9 cellular contexts compared by ENCODE assay signal in genomic region chr10:63699785-63700184, GRCh38.
DNase-seq lines count a peak whose midpoint lies in the region; ATAC-seq and TF ChIP-seq lines count a peak whose summit lies in the region.
"Had no signal": no experiment of that assay in that cellular context is flagged by ENCODE, and none has a peak within 500 bp of the region (broad histone marks: within the 10 kb centered on the region; RNA-seq: fewer than 3 reads in every experiment).

No MANE protein-coding gene starts in this region.

- peaks cover 6% of the 10 kb centered on the region for H3K4me1 ChIP-seq in IMR-90 (ENCODE audit: control insufficient read depth, insufficient read depth, low read length)
- H3K4me1 ChIP-seq in right atrium auricular region, result peaks cover 0 to 31% of the 10 kb centered on the region in 2 donors
- peaks cover 20 to 69% (median 48%) of the 10 kb centered on the region in 6 donors for H3K4me1 ChIP-seq in spleen

- peaks cover 7% of the 10 kb centered on the region for H3K9me1 ChIP-seq in IMR-90 (ENCODE audit: insufficient read depth, low read length)

- H3K36me3 ChIP-seq in IMR-90 (ENCODE audit: control insufficient read depth, insufficient read depth, low read length) (no peaks in the 10 kb centered on the region), right atrium auricular region (no peaks in the 10 kb centered on the region), spleen (no peaks in the 10 kb centered on the region)

- peak overlapping the region; percentile 29; the same call in 1 of the 2 replicates for H3K4ac ChIP-seq in IMR-90 (ENCODE audit: low read depth, low read length)

- H3K9me3 ChIP-seq in IMR-90 (ENCODE audit: control insufficient read depth, insufficient read depth, low read length), result no peaks in the 10 kb centered on the region
- H3K9me3 ChIP-seq in right atrium auricular region, result no peaks in the 10 kb centered on the region
- no peaks in the 10 kb centered on the region for H3K9me3 ChIP-seq in spleen

- H3K9me3 Mint-ChIP-seq in activated naive CD4-positive, alpha-beta T cell treated with anti-CD3 and anti-CD28 coated beads, Interleukin-2, amount 10 ng/mL, durations not matched to agents 7 days and 5 days, result no peaks in the 10 kb centered on the region
- H3K9me3 Mint-ChIP-seq: memory B cell had no signal

- H2AFZ ChIP-seq in IMR-90 (replicated peaks; ENCODE audit: low read length, poor library complexity), result no peak overlapping the region

- H4K91ac ChIP-seq in IMR-90 (ENCODE audit: insufficient read depth, low read depth, low read length), result no peak overlapping the region

- H3K18ac ChIP-seq in IMR-90 (ENCODE audit: low read depth, low read length), result no peak overlapping the region

- CTCF ChIA-PET in IMR-90 (lab: Yijun Ruan, JAX), result interaction anchor here (1.5 kb wide), 1 partner anchor 533 kb away, joined by 5 read pairs; no protein-coding TSS in a partner anchor
- CTCF ChIA-PET in activated naive CD4-positive, alpha-beta T cell treated with anti-CD3 and anti-CD28 coated beads, Interleukin-2, amount 10 ng/mL, durations not matched to agents 7 days and 5 days (lab: Charles Lee), result interaction anchor here (1.6 kb wide), 1 partner anchor 20 kb away, joined by 3 read pairs; no protein-coding TSS in a partner anchor

- H2BK120ac ChIP-seq in IMR-90 (ENCODE audit: low read depth, low read length), result 0 out of 2 replicates have a peak overlapping the region, but pooled peaks have one; percentile 38

- H2AK9ac ChIP-seq in IMR-90 (replicated peaks; ENCODE audit: low read depth, low read length, poor library complexity), result no peak overlapping the region

- BruUV-seq in IMR-90 (replicated peaks; lab: Mats Ljungman, UMichigan), result no TSS peak

- intact Hi-C loops in IMR-90 (cut with micrococcal nuclease) (loop anchor here (2.0 kb wide), 1 partner anchor 69 kb away; no protein-coding TSS in a partner anchor), spleen (cut with DNase I; ENCODE audit: low total_unique reads) (no loop called here)

- H3K56ac ChIP-seq in IMR-90 (ENCODE audit: extremely low read depth, insufficient read depth, low read length), result no peak overlapping the region; the same call in 1 of the 2 replicates

- no peak overlapping the region for H3K9ac ChIP-seq in IMR-90 (ENCODE audit: low read depth, low read length)

- dilution Hi-C loops in IMR-90 (cut with HindIII; ENCODE audit: low sequenced_read_pairs, unreplicated experiment), result loop anchor here (25.0 kb wide), 1 partner anchor 537 kb away; no protein-coding TSS in a partner anchor

- H3K27ac ChIP-seq in IMR-90 (ENCODE audit: insufficient read depth, low read length) (no peak overlapping the region), right atrium auricular region (peak overlapping the region; percentile 78), spleen (peak overlapping the region in 7 of 8 donors; percentile 49 to 77 (median 69))

- H3K4me2 ChIP-seq in IMR-90 (ENCODE audit: low read depth, low read length), result no peak overlapping the region

- no peaks in the 10 kb centered on the region for H3K27me3 Mint-ChIP-seq in activated naive CD4-positive, alpha-beta T cell treated with anti-CD3 and anti-CD28 coated beads, Interleukin-2, amount 10 ng/mL, durations not matched to agents 7 days and 5 days
- H3K27me3 Mint-ChIP-seq: memory B cell had no signal

- POLR2A ChIA-PET in IMR-90 (lab: Charles Lee; ENCODE audit: unreplicated experiment), result no interaction called here

- H3K14ac ChIP-seq in IMR-90 (replicated peaks; ENCODE audit: low read depth, low read length), result no peak overlapping the region; the same call in 1 of the 2 replicates

- H3K27me3 ChIP-seq in IMR-90 (ENCODE audit: control insufficient read depth, insufficient read depth, low read length) (no peaks in the 10 kb centered on the region), right atrium auricular region (no peaks in the 10 kb centered on the region), spleen (replicated peaks in 1 of 7) (no peaks in the 10 kb centered on the region)

- TF ChIP-seq CTCF in IMR-90 (conservative IDR thresholded peaks at IDR 0.05; ENCODE audit: low read depth, low read length) (no peak), right atrium auricular region (IDR thresholded peaks at IDR 0.05) (no peak), spleen (IDR thresholded peaks at IDR 0.05 in 8 of 11, conservative IDR thresholded peaks at IDR 0.05 in 3 of 11) (no peak)

- no peak for TF ChIP-seq POLR2A in IMR-90 (IDR thresholded peaks at IDR 0.05; ENCODE audit: low read depth, low read length)
- no peak for TF ChIP-seq POLR2A in spleen (IDR thresholded peaks at IDR 0.05)

- WGBS in IMR-90 (ENCODE audit: extremely low coverage in 2 of 2, insufficient read length in 1 of 2), 2 experiments, result no CpG with 5 or more reads among the region's 1 CpG
- WGBS in spleen, 5 donors, result 69 to 86% (median 75%) methylated on average over 1 of the region's 1 CpG

- H4K20me1 ChIP-seq in IMR-90 (ENCODE audit: insufficient read depth, low read length), result no peaks in the 10 kb centered on the region

- no peak overlapping the region for H2BK15ac ChIP-seq in IMR-90 (ENCODE audit: low read depth, low read length)

- H2BK20ac ChIP-seq in IMR-90 (ENCODE audit: low read depth, low read length), result 0 out of 2 replicates have a peak overlapping the region, but pooled peaks have one; percentile 61

- no peak overlapping the region for H3K23ac ChIP-seq in IMR-90 (ENCODE audit: low read depth, low read length)

- no peak for TF ChIP-seq RAD21 in IMR-90 (IDR thresholded peaks at IDR 0.05; ENCODE audit: low read length)

- H3K4me3 Mint-ChIP-seq in activated naive CD4-positive, alpha-beta T cell treated with anti-CD3 and anti-CD28 coated beads, Interleukin-2, amount 10 ng/mL, durations not matched to agents 7 days and 5 days, result no peak overlapping the region
- H3K4me3 Mint-ChIP-seq: memory B cell had no signal

- no peaks in the 10 kb centered on the region for H3K36me3 Mint-ChIP-seq in activated naive CD4-positive, alpha-beta T cell treated with anti-CD3 and anti-CD28 coated beads, Interleukin-2, amount 10 ng/mL, durations not matched to agents 7 days and 5 days
- H3K36me3 Mint-ChIP-seq: memory B cell had no signal

- in situ Hi-C loops in IMR-90 (cut with MboI; ENCODE audit: low sequenced_read_pairs), result no loop called here

- peak overlapping the region in 1 of 2 experiments; percentile 75; a peak in 1 of 4 replicates for H4K8ac ChIP-seq in IMR-90 (ENCODE audit: low read depth in 2 of 2, low read length in 2 of 2)

- H3K79me1 ChIP-seq in IMR-90 (ENCODE audit: low read depth in 1 of 2, low read length in 2 of 2), result no peaks in the 10 kb centered on the region

- no peaks in the 10 kb centered on the region for H3K4me1 Mint-ChIP-seq in activated naive CD4-positive, alpha-beta T cell treated with anti-CD3 and anti-CD28 coated beads, Interleukin-2, amount 10 ng/mL, durations not matched to agents 7 days and 5 days

- H2AK5ac ChIP-seq in IMR-90 (ENCODE audit: low read depth, low read length), result no peak overlapping the region

- no peak overlapping the region for H3K4me3 ChIP-seq in IMR-90 (ENCODE audit: insufficient read depth, low read depth, low read length)
- H3K4me3 ChIP-seq in right atrium auricular region, result no peak overlapping the region
- H3K4me3 ChIP-seq in spleen, result no peak overlapping the region

- H3K27ac Mint-ChIP-seq in activated naive CD4-positive, alpha-beta T cell treated with anti-CD3 and anti-CD28 coated beads, Interleukin-2, amount 10 ng/mL, durations not matched to agents 7 days and 5 days, result no peak overlapping the region
- H3K27ac Mint-ChIP-seq: memory B cell had no signal

- ATAC-seq in IMR-90 (ENCODE audit: low read depth), result peak; percentile 8; the same call in 1 of the 2 replicates

- peak overlapping the region; percentile 70 for H2BK5ac ChIP-seq in IMR-90 (ENCODE audit: low read depth, low read length, poor library complexity, severe bottlenecking)

- no peak overlapping the region for H4K5ac ChIP-seq in IMR-90 (ENCODE audit: low read depth, low read length)

- peak; percentile 59 for DNase-seq in IMR-90
- peak; percentile 72 for DNase-seq in amniotic epithelial cell (ENCODE audit: low read depth)
- peak; percentile 78 for DNase-seq in right atrium auricular region (ENCODE audit: low spot score)
- no peak for DNase-seq in spleen
- no peak for DNase-seq in AML-193 (lab: John Stamatoyannopoulos, UW)
- DNase-seq in NCI-H2227 (lab: John Stamatoyannopoulos, UW; ENCODE audit: unreplicated experiment), result no peak
- no peak for DNase-seq in DMS53 (lab: John Stamatoyannopoulos, UW)
- no peak for DNase-seq in activated naive CD4-positive, alpha-beta T cell treated with anti-CD3 and anti-CD28 coated beads, Interleukin-2, amount 10 ng/mL, durations not matched to agents 7 days and 5 days

TF ChIP-seq in IMR-90, 13 proteins besides CTCF, POLR2A, EP300 and RAD21 (continues in another document):
- TF ChIP-seq BHLHE40 (IDR thresholded peaks at IDR 0.05; ENCODE audit: low read depth, low read length) (no peak), CHD1 (IDR thresholded peaks at IDR 0.05; ENCODE audit: low read depth, low read length) (no peak), NFE2L2 (IDR thresholded peaks at IDR 0.05; ENCODE audit: low read depth, low read length) (no peak), RCOR1 (IDR thresholded peaks at IDR 0.05; ENCODE audit: insufficient replicate concordance, low read length) (no peak), MAZ (IDR thresholded peaks at IDR 0.05; ENCODE audit: borderline replicate concordance, low read depth, low read length) (no peak), SMC3 (IDR thresholded peaks at IDR 0.05; ENCODE audit: low read depth, low read length) (no peak), MAFK (IDR thresholded peaks at IDR 0.05; ENCODE audit: low read depth, low read length) (no peak), FOS (IDR thresholded peaks at IDR 0.05; ENCODE audit: low read depth, low read length) (no peak)
- TF ChIP-seq, protein P1, sequence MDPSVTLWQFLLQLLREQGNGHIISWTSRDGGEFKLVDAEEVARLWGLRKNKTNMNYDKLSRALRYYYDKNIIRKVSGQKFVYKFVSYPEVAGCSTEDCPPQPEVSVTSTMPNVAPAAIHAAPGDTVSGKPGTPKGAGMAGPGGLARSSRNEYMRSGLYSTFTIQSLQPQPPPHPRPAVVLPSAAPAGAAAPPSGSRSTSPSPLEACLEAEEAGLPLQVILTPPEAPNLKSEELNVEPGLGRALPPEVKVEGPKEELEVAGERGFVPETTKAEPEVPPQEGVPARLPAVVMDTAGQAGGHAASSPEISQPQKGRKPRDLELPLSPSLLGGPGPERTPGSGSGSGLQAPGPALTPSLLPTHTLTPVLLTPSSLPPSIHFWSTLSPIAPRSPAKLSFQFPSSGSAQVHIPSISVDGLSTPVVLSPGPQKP (IDR thresholded peaks at IDR 0.05; ENCODE audit: borderline replicate concordance, low read depth, low read length), result no peak
- TF ChIP-seq, protein P2, sequence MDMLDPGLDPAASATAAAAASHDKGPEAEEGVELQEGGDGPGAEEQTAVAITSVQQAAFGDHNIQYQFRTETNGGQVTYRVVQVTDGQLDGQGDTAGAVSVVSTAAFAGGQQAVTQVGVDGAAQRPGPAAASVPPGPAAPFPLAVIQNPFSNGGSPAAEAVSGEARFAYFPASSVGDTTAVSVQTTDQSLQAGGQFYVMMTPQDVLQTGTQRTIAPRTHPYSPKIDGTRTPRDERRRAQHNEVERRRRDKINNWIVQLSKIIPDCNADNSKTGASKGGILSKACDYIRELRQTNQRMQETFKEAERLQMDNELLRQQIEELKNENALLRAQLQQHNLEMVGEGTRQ (IDR thresholded peaks at IDR 0.05; ENCODE audit: low read depth, low read length), result no peak

Comparison
In these comparisons a context has a peak if more than half of its experiments do, and no peak if none do; other contexts are left out.
1. DNase-seq: peak in IMR-90 (single experiment), amniotic epithelial cell (single experiment) and right atrium auricular region (single experiment); none in spleen (single experiment), AML-193 (0 of 2), NCI-H2227 (single experiment), DMS53 (single experiment) and activated naive CD4-positive, alpha-beta T cell treated with anti-CD3 and anti-CD28 coated beads, Interleukin-2, amount 10 ng/mL, durations not matched to agents 7 days and 5 days (single experiment).